Comparison of ENCODE assay signal across 1 cellular context in genomic region chr1:67430358-67431155, GRCh38.
TF ChIP-seq lines count a peak whose summit lies in the region.

Gene SERBP1 (minus strand): TSS chr1:67430402. CDS start chr1:67430300, 102 bp downstream.

TF ChIP-seq in WTC11, 78 proteins besides CTCF, POLR2A, EP300 and RAD21 (continued from another document and continues in another):
- TF ChIP-seq MAX (CRISPR knock-in tag; IDR thresholded peaks at IDR 0.05) (peak; percentile 95), NFYB (CRISPR knock-in tag; conservative IDR thresholded peaks at IDR 0.05; ENCODE audit: low read depth) (no peak), MYBL2 (CRISPR knock-in tag; IDR thresholded peaks at IDR 0.05) (no peak), NR2C2 (CRISPR knock-in tag; IDR thresholded peaks at IDR 0.05) (no peak), USF2 (CRISPR knock-in tag; IDR thresholded peaks at IDR 0.05) (peak; percentile 49), ATF1 (CRISPR knock-in tag; IDR thresholded peaks at IDR 0.05) (no peak), ETV6 (CRISPR knock-in tag; IDR thresholded peaks at IDR 0.05) (peak; percentile 58), GABPB1 (CRISPR knock-in tag; IDR thresholded peaks at IDR 0.05) (peak; percentile 36), NR1H2 (CRISPR knock-in tag; IDR thresholded peaks at IDR 0.05) (no peak), STAT6 (CRISPR knock-in tag; conservative IDR thresholded peaks at IDR 0.05; ENCODE audit: low read depth) (no peak), ATF3 (CRISPR knock-in tag; conservative IDR thresholded peaks at IDR 0.05) (no peak), FOXP1 (CRISPR knock-in tag; IDR thresholded peaks at IDR 0.05; ENCODE audit: borderline replicate concordance) (peak; percentile 65; the same call in 1 of the 2 replicates), FOXJ3 (CRISPR knock-in tag; IDR thresholded peaks at IDR 0.05; ENCODE audit: borderline replicate concordance) (no peak), ARID4B (CRISPR knock-in tag; IDR thresholded peaks at IDR 0.05; ENCODE audit: borderline replicate concordance) (peak; percentile 88; the same call in 1 of the 2 replicates), ZNF138 (CRISPR knock-in tag; conservative IDR thresholded peaks at IDR 0.05) (no peak), ZNF423 (CRISPR knock-in tag; IDR thresholded peaks at IDR 0.05) (no peak), NFATC4 (CRISPR knock-in tag; IDR thresholded peaks at IDR 0.05) (no peak), PRDM15 (CRISPR knock-in tag; IDR thresholded peaks at IDR 0.05) (no peak), E2F5 (CRISPR knock-in tag; IDR thresholded peaks at IDR 0.05) (peak; percentile 97), TEAD1 (CRISPR knock-in tag; IDR thresholded peaks at IDR 0.05) (peak; percentile 54), ESRRA (CRISPR knock-in tag; IDR thresholded peaks at IDR 0.05; ENCODE audit: borderline replicate concordance) (no peak; the same call in 1 of the 2 replicates), CREB1 (CRISPR knock-in tag; IDR thresholded peaks at IDR 0.05) (no peak), PREB (CRISPR knock-in tag; IDR thresholded peaks at IDR 0.05; ENCODE audit: borderline replicate concordance) (no peak), ERG (CRISPR knock-in tag; IDR thresholded peaks at IDR 0.05) (no peak), ZBTB43 (CRISPR knock-in tag; IDR thresholded peaks at IDR 0.05) (0 out of 2 replicates have a peak, but pooled peaks have one; percentile 45), SOX15 (CRISPR knock-in tag; IDR thresholded peaks at IDR 0.05) (no peak), HMGXB4 (CRISPR knock-in tag; IDR thresholded peaks at IDR 0.05) (peak; percentile 61; the same call in 1 of the 2 replicates), JAZF1 (CRISPR knock-in tag; IDR thresholded peaks at IDR 0.05) (no peak), ZNF425 (CRISPR knock-in tag; conservative IDR thresholded peaks at IDR 0.05) (no peak), EMX1 (CRISPR knock-in tag; IDR thresholded peaks at IDR 0.05) (no peak), TCF7 (CRISPR knock-in tag; IDR thresholded peaks at IDR 0.05; ENCODE audit: low read depth) (no peak), RORB (CRISPR knock-in tag; IDR thresholded peaks at IDR 0.05) (no peak), MXD4 (CRISPR knock-in tag; IDR thresholded peaks at IDR 0.05; ENCODE audit: borderline replicate concordance) (no peak)
